Comparison of ENCODE assay signal across 8 cellular contexts in the genomic region with DNA sequence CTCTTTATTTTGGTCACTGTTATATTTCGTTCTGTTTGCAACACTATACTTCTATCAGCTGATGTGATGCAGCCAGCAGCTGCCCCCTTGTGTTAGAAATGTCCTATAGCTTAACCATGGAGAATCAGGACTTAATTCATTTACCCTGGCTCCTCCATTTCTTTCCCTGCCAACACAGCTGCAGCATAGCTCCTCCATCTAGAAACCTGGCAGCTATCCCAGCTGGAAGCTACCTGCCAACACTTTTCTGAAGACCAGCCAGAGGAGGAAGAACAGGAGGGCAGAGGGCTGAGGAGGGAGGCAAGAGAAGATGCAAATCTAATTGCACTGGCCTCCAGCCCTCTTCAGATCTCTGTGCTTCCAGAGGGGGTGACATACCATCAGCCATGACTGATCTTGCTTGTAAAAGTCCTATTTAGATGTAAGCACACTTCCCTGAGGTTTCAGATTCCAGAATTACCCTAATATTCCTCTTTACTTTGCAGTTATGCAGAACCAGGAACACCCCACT.
DNase-seq lines count a peak whose midpoint lies in the region; ATAC-seq, FAIRE-seq and TF ChIP-seq lines count a peak whose summit lies in the region.

No MANE protein-coding gene starts in this region.

- DNase-seq in DMS 273 treated with DMSO at 0.1 percent for 48 hours (lab: John Stamatoyannopoulos, UW) (peak; percentile 74), HT1080 (ENCODE audit: low read depth) (peak; percentile 43), NCI-H82 (lab: John Stamatoyannopoulos, UW) (peak; percentile 95), cardiac fibroblast (ENCODE audit: low read depth in 2 of 2) (peak; percentile 86 to 94), keratinocyte (ENCODE audit: low read depth, low spot score) (no peak), substantia nigra (lab: John Stamatoyannopoulos, UW) (peak in 32 of 49 donors; percentile 6 to 81 (median 24)), KG1 (lab: John Stamatoyannopoulos, UW) (no peak)

- H3K4me1 ChIP-seq in keratinocyte (ENCODE audit: control insufficient read depth, extremely low read depth, insufficient read depth, low read length): no peaks in the 10 kb centered on the region

- no peak for ATAC-seq in GM19467 (IDR thresholded peaks at IDR 0.05; ENCODE audit: unreplicated experiment)

- H3K9me3 ChIP-seq in keratinocyte (ENCODE audit: control insufficient read depth, low read depth, low read length): no peaks in the 10 kb centered on the region

- no peak overlapping the region for H3K9ac ChIP-seq in keratinocyte (ENCODE audit: control insufficient read depth, extremely low read depth, insufficient read depth, low read length)

- no peaks in the 10 kb centered on the region for H3K27me3 ChIP-seq in keratinocyte (ENCODE audit: control insufficient read depth, extremely low read depth, insufficient read depth, low read length)

- TF ChIP-seq CTCF in cardiac fibroblast (IDR thresholded peaks at IDR 0.05; ENCODE audit: low read depth, low read length): peak; percentile 78
- TF ChIP-seq CTCF in keratinocyte (optimal IDR thresholded peaks at IDR 0.05 in 1 of 3, IDR thresholded peaks at IDR 0.05 in 1 of 3, conservative IDR thresholded peaks at IDR 0.05 in 1 of 3; ENCODE audit: extremely low read depth in 1 of 3, insufficient read depth in 2 of 3, low read length in 3 of 3): peak; percentile 55 to 69 (median 59)

- dilution Hi-C loops in keratinocyte (cut with MboI; ENCODE audit: extremely low pct_ligation_motif_present, low sequenced_read_pairs): no loop called here

- no peak overlapping the region for H3K4me2 ChIP-seq in keratinocyte (ENCODE audit: control insufficient read depth, extremely low read depth, insufficient read depth, low read depth, low read length)

- no peak overlapping the region for H2AFZ ChIP-seq in keratinocyte (ENCODE audit: control insufficient read depth, low read length)

- H3K9me1 ChIP-seq in keratinocyte (ENCODE audit: control insufficient read depth, extremely low read depth, insufficient read depth, low read length): no peaks in the 10 kb centered on the region

- no peaks in the 10 kb centered on the region for H3K79me2 ChIP-seq in keratinocyte (ENCODE audit: control insufficient read depth, insufficient read depth, low read length)

- no peaks in the 10 kb centered on the region for H3K36me3 ChIP-seq in keratinocyte (ENCODE audit: control insufficient read depth in 2 of 2, extremely low read depth in 1 of 2, insufficient read depth in 2 of 2, low read length in 2 of 2)

- no peaks in the 10 kb centered on the region for H4K20me1 ChIP-seq in keratinocyte (ENCODE audit: control insufficient read depth, extremely low read depth, insufficient read depth, low read length)

- no peak overlapping the region for H3K4me3 ChIP-seq in cardiac fibroblast (replicated peaks in 1 of 2; ENCODE audit: low read depth in 2 of 2, low read length in 2 of 2)
- no peak overlapping the region for H3K4me3 ChIP-seq in keratinocyte (ENCODE audit: control insufficient read depth in 2 of 3, extremely low read depth in 1 of 3, insufficient read depth in 2 of 3, low read depth in 1 of 3, low read length in 3 of 3)

- peak; percentile 72 for FAIRE-seq in keratinocyte (lab: Jason Lieb, UNC)

- H3K27ac ChIP-seq in keratinocyte (ENCODE audit: control insufficient read depth, insufficient read depth, low read length): no peak overlapping the region
- H3K27ac ChIP-seq in substantia nigra (ENCODE audit: low read depth, low read length, poor library complexity, severe bottlenecking): no peak overlapping the region

Comparison
In these comparisons a context has a peak if more than half of its experiments do, and no peak if none do; other contexts are left out.
1. DNase-seq: peak in DMS 273 treated with DMSO at 0.1 percent for 48 hours (single experiment), HT1080 (single experiment), NCI-H82 (single experiment), cardiac fibroblast (2 of 2) and substantia nigra (32 of 49); none in keratinocyte (single experiment) and KG1 (single experiment).